Comparison of ENCODE assay signal across 8 cellular contexts in the genomic region with DNA sequence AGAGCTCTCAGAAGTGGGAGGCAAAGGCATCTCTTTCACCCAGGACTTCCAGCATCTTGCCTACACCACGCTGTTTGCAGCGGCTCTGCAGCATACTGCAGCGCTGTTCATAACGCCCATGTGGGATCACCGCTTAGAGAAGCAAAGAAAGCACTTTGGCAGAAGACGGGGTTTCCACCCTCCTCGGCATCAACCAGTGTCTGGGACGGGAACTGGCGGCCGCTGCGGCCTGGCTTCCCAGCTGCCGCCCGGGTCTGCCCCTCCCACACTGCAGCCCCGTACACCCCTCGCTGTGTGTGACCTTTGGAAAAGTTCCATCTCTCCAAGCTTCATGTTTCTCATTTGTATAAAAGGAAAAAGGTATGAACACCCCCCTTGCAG. TPM values are rescaled to one million over a fixed set of nuclear protein-coding genes. Genes with fewer than 3 reads are reported as not detected.
DNase-seq lines count a peak whose midpoint lies in the region; ATAC-seq and TF ChIP-seq lines count a peak whose summit lies in the region.

No MANE protein-coding gene starts in this region.

- H3K4me3 Mint-ChIP-seq in stimulated activated naive CD8-positive, alpha-beta T cell treated with anti-CD3 and anti-CD28 coated beads, Interleukin-15, Interleukin-2, amounts not matched to agents 100 ng/mL and 50 ng/mL, for 24 hours: peak overlapping the region; percentile 87

- H3K9me3 Mint-ChIP-seq in stimulated activated naive CD8-positive, alpha-beta T cell treated with anti-CD3 and anti-CD28 coated beads, Interleukin-15, Interleukin-2, amounts not matched to agents 100 ng/mL and 50 ng/mL, for 24 hours: no peaks in the 10 kb centered on the region

- no peaks in the 10 kb centered on the region for H3K9me3 ChIP-seq in endocrine pancreas (ENCODE audit: control insufficient read depth, low read length)
- no peaks in the 10 kb centered on the region for H3K9me3 ChIP-seq in lung (ENCODE audit: control insufficient read depth in 2 of 2, insufficient read depth in 1 of 2, low read length in 1 of 2)

- H3K9ac ChIP-seq in endocrine pancreas (ENCODE audit: control insufficient read depth, insufficient read depth, low read length): peak overlapping the region; percentile 70

- H3K36me3 Mint-ChIP-seq in stimulated activated naive CD8-positive, alpha-beta T cell treated with anti-CD3 and anti-CD28 coated beads, Interleukin-15, Interleukin-2, amounts not matched to agents 100 ng/mL and 50 ng/mL, for 24 hours (ENCODE audit: low read depth): peaks cover 11% of the 10 kb centered on the region

- H3K27ac Mint-ChIP-seq in stimulated activated naive CD8-positive, alpha-beta T cell treated with anti-CD3 and anti-CD28 coated beads, Interleukin-15, Interleukin-2, amounts not matched to agents 100 ng/mL and 50 ng/mL, for 24 hours: peak overlapping the region; percentile 87

- 2 to 4% methylated on average over 15 of the region's 15 CpGs for WGBS in lung, 2 donors

- no peak for TF ChIP-seq CTCF in LNCaP clone FGC (IDR thresholded peaks at IDR 0.05; ENCODE audit: control insufficient read depth, extremely low read depth, insufficient read depth)
- no peak for TF ChIP-seq CTCF in lung (IDR thresholded peaks at IDR 0.05; ENCODE audit: control extremely low read depth, extremely low read depth)

- H3K36me3 ChIP-seq in endocrine pancreas (ENCODE audit: control insufficient read depth, insufficient read depth, low read length) (no peaks in the 10 kb centered on the region), lung (ENCODE audit: control insufficient read depth in 2 of 2, insufficient read depth in 2 of 2, low read length in 2 of 2) (peaks cover 3 to 5% of the 10 kb centered on the region in 2 donors)

- H3K27me3 ChIP-seq in endocrine pancreas (ENCODE audit: control insufficient read depth, insufficient read depth, low read length) (no peaks in the 10 kb centered on the region), lung (ENCODE audit: control insufficient read depth, insufficient read depth) (no peaks in the 10 kb centered on the region)

- H3K4me1 Mint-ChIP-seq in stimulated activated naive CD8-positive, alpha-beta T cell treated with anti-CD3 and anti-CD28 coated beads, Interleukin-15, Interleukin-2, amounts not matched to agents 100 ng/mL and 50 ng/mL, for 24 hours (ENCODE audit: low read depth): peaks cover 55% of the 10 kb centered on the region

- H3K4me3 ChIP-seq in LNCaP clone FGC (ENCODE audit: low read depth, low read length): peak overlapping the region; percentile 67
- H3K4me3 ChIP-seq in endocrine pancreas (ENCODE audit: control insufficient read depth, insufficient read depth, low read length): peak overlapping the region; percentile 61
- peak overlapping the region; percentile 41 for H3K4me3 ChIP-seq in lung

- peak overlapping the region; percentile 82 to 88 for H3K27ac ChIP-seq in lung (ENCODE audit: low read depth in 1 of 2, low read length in 1 of 2)

- DNase-seq in NCI-H1436 (lab: John Stamatoyannopoulos, UW) (peak; percentile 22), NCI-H1436 treated with DMSO at 0.1 percent for 48 hours (lab: John Stamatoyannopoulos, UW) (no peak), LNCaP clone FGC (ENCODE audit: low read depth) (no peak), lung (ENCODE audit: low spot score) (peak; percentile 45), NOMO-1 treated with dmso at 0.1 percent for 144 hours (lab: John Stamatoyannopoulos, UW; ENCODE audit: unreplicated experiment) (no peak)
- peak; percentile 41 to 43 for DNase-seq in activated CD4-positive, alpha-beta T cell treated with anti-CD3 and anti-CD28 coated beads, Interleukin-2, amount 50 U/mL, for 48 hours

- peak; percentile 31 for ATAC-seq in lung (ENCODE audit: insufficient read depth, low FRiP score)

- H3K27me3 Mint-ChIP-seq in stimulated activated naive CD8-positive, alpha-beta T cell treated with anti-CD3 and anti-CD28 coated beads, Interleukin-15, Interleukin-2, amounts not matched to agents 100 ng/mL and 50 ng/mL, for 24 hours: no peaks in the 10 kb centered on the region

- H3K4me1 ChIP-seq in endocrine pancreas (ENCODE audit: control insufficient read depth, insufficient read depth, low read length): no peaks in the 10 kb centered on the region
- peaks cover 4 to 16% of the 10 kb centered on the region in 2 donors for H3K4me1 ChIP-seq in lung (ENCODE audit: control insufficient read depth in 2 of 2, insufficient read depth in 2 of 2, low read length in 2 of 2)

RNA-seq across cellular contexts. Expression of gene TIRAP, which starts 0.5 kb away (rescaled TPM):
- total RNA-seq in lung: 10 to 100 TPM; 10.9 to 12.5 TPM
- polyA plus RNA-seq in lung: 1 to 10 TPM; 5.5 to 8.6 TPM

RNA-seq across cellular contexts. Expression of gene FOXRED1, which starts 13.4 kb away (rescaled TPM):
- total RNA-seq in lung: 10 to 100 TPM; 18.0 to 28.4 TPM
- polyA plus RNA-seq in lung: 10 to 100 TPM; 19.3 to 22.2 TPM

RNA-seq across cellular contexts. Expression of gene SRPRA, which starts 13.7 kb away (rescaled TPM):
- total RNA-seq in lung: 100 to 1,000 TPM in 1 of 2 donors, 10 to 100 TPM in 1; 51.7 to 145 TPM
- 100 to 1,000 TPM in 1 of 2 donors, 10 to 100 TPM in 1; 57.5 to 107 TPM for polyA plus RNA-seq in lung

RNA-seq across cellular contexts. Expression of gene DCPS, which starts 21.5 kb away (rescaled TPM):
- total RNA-seq in lung: 10 to 100 TPM; 10.7 to 20.4 TPM
- polyA plus RNA-seq in lung: 10 to 100 TPM; 20.4 to 26.3 TPM

Comparison
In these comparisons a context has a peak if more than half of its experiments do, and no peak if none do; other contexts are left out.
1. DNase-seq: peak in NCI-H1436 (single experiment), activated CD4-positive, alpha-beta T cell treated with anti-CD3 and anti-CD28 coated beads, Interleukin-2, amount 50 U/mL, for 48 hours (2 of 2) and lung (single experiment); none in NCI-H1436 treated with DMSO at 0.1 percent for 48 hours (single experiment), LNCaP clone FGC (single experiment) and NOMO-1 treated with dmso at 0.1 percent for 144 hours (single experiment).
2. Peak in every context shown above with its lines, with median percentiles within 50 percentile points of each other: H3K4me3 ChIP-seq.